16 cellular contexts compared by ENCODE assay signal in the genomic region with DNA sequence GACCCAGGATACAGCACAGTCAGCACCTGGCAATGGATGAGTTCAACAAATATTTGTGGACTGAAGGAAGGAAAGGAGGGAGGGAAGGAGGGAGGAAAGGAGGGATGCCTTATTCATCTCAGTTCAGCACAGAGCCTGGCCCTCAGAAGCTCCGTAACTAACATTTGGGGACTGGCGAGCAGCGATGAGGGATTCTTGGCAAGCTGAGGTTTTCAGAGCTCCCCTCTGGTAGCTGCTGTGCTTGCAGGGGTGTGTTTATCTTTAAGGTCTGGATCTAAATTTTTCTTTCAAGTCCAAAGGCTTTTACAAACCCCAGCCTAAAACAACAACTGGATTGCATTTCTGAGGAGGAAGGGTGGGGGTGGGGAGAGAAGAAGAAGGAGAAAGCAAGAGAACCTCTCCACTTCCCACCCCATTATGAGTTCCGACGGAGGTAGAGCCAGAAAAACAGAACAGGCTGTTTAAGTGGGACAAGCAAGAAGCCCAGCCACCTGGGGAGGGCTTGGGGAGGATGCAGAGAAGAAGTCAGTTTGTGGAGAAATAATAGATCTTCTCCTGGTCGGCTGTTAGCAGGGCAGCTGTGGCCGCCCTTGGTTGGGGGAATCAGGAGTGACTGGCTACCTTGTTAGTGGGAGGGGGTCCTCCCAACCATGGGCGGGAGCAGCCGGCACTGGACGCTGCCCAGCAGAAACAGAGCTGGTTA.
DNase-seq lines count a peak whose midpoint lies in the region; ATAC-seq and TF ChIP-seq lines count a peak whose summit lies in the region.
"Had no signal": no experiment of that assay in that cellular context is flagged by ENCODE, and none has a peak within 500 bp of the region (broad histone marks: within the 10 kb centered on the region; RNA-seq: fewer than 3 reads in every experiment).

No MANE protein-coding gene starts in this region.

- TF ChIP-seq POLR2A in stomach (IDR thresholded peaks at IDR 0.05) = no peak

- H3K27ac ChIP-seq in HUES64 (ENCODE audit: low read depth, low read length) = peak overlapping the region; percentile 46; the same call in 1 of the 2 replicates
- peak overlapping the region; percentile 11 to 77 (median 52) for H3K27ac ChIP-seq in stomach
- H3K27ac ChIP-seq: gastrocnemius medialis, upper lobe of left lung had no signal

- H3K36me3 ChIP-seq in HUES64 (ENCODE audit: insufficient read depth, low read length) (no peaks in the 10 kb centered on the region), mucosa of descending colon (ENCODE audit: low read depth) (no peaks in the 10 kb centered on the region), stomach (no peaks in the 10 kb centered on the region)
- H3K36me3 ChIP-seq: gastrocnemius medialis, upper lobe of left lung had no signal

- POLR2A ChIA-PET in naive thymus-derived CD8-positive, alpha-beta T cell (lab: Charles Lee) = no interaction called here

- H3K4me3 Mint-ChIP-seq in endothelial cell (ENCODE audit: unreplicated experiment) = peak overlapping the region; percentile 1
- no peak overlapping the region for H3K4me3 Mint-ChIP-seq in naive thymus-derived CD8-positive, alpha-beta T cell
- H3K4me3 Mint-ChIP-seq: activated naive CD4-positive, alpha-beta T cell treated with anti-CD3 and anti-CD28 coated beads, Interleukin-2, amount 10 ng/mL, durations not matched to agents 7 days and 5 days; T-helper 17 cell had no signal

- H3K36me3 Mint-ChIP-seq in endothelial cell (ENCODE audit: low read depth, unreplicated experiment) = peaks cover 45% of the 10 kb centered on the region
- no peaks in the 10 kb centered on the region for H3K36me3 Mint-ChIP-seq in naive thymus-derived CD8-positive, alpha-beta T cell
- H3K36me3 Mint-ChIP-seq: activated naive CD4-positive, alpha-beta T cell treated with anti-CD3 and anti-CD28 coated beads, Interleukin-2, amount 10 ng/mL, durations not matched to agents 7 days and 5 days had no signal

- H3K9me3 ChIP-seq in HUES64 (ENCODE audit: insufficient read depth, low read depth, low read length) = no peaks in the 10 kb centered on the region
- no peaks in the 10 kb centered on the region for H3K9me3 ChIP-seq in mucosa of descending colon
- H3K9me3 ChIP-seq in stomach = no peaks in the 10 kb centered on the region
- H3K9me3 ChIP-seq: gastrocnemius medialis, upper lobe of left lung had no signal

- TF ChIP-seq CTCF in endothelial cell (IDR thresholded peaks at IDR 0.05; ENCODE audit: unreplicated experiment) (no peak), mucosa of descending colon (IDR thresholded peaks at IDR 0.05) (no peak), stomach (IDR thresholded peaks at IDR 0.05) (no peak)

- peak overlapping the region; percentile 57 for H3K27ac Mint-ChIP-seq in endothelial cell (ENCODE audit: unreplicated experiment)
- H3K27ac Mint-ChIP-seq in naive thymus-derived CD8-positive, alpha-beta T cell = peak overlapping the region in 1 of 10 donors; percentile 69
- H3K27ac Mint-ChIP-seq: activated naive CD4-positive, alpha-beta T cell treated with anti-CD3 and anti-CD28 coated beads, Interleukin-2, amount 10 ng/mL, durations not matched to agents 7 days and 5 days; T-helper 17 cell had no signal

- peaks cover 85% of the 10 kb centered on the region for H3K4me1 Mint-ChIP-seq in endothelial cell (ENCODE audit: unreplicated experiment)
- H3K4me1 Mint-ChIP-seq in naive thymus-derived CD8-positive, alpha-beta T cell = peaks cover 0 to 4% (median 0%) of the 10 kb centered on the region in 4 donors
- H3K4me1 Mint-ChIP-seq: activated naive CD4-positive, alpha-beta T cell treated with anti-CD3 and anti-CD28 coated beads, Interleukin-2, amount 10 ng/mL, durations not matched to agents 7 days and 5 days had no signal

- no peak for DNase-seq in endothelial cell (ENCODE audit: low spot score)
- no peak for DNase-seq in mucosa of descending colon
- DNase-seq in stomach = no peak
- DNase-seq in UCSD-AML1 (lab: John Stamatoyannopoulos, UW; ENCODE audit: unreplicated experiment) = no peak
- no peak for DNase-seq in NCI-H510A (lab: John Stamatoyannopoulos, UW)
- DNase-seq in naive thymus-derived CD8-positive, alpha-beta T cell = no peak
- no peak for DNase-seq in superior temporal gyrus (ENCODE audit: extremely low spot score)
- DNase-seq: activated CD4-positive, alpha-beta T cell treated with anti-CD3 and anti-CD28 coated beads for 1 hour; activated CD8-positive, alpha-beta memory T cell treated with anti-CD3 and anti-CD28 coated beads, Interleukin-2, amount 50 U/mL, for 48 hours; activated naive CD4-positive, alpha-beta T cell treated with anti-CD3 and anti-CD28 coated beads, Interleukin-2, amount 10 ng/mL, durations not matched to agents 7 days and 5 days; gastrocnemius medialis; NCI-H2107; stimulated activated CD8-positive, alpha-beta memory T cell treated with anti-CD3 and anti-CD28 coated beads, Interleukin-4, amount 100 ng/mL, for 48 hours; T-helper 17 cell; upper lobe of left lung had no signal

- peaks cover 26% of the 10 kb centered on the region for H3K4me1 ChIP-seq in HUES64 (ENCODE audit: insufficient read depth, low read length)
- H3K4me1 ChIP-seq in mucosa of descending colon (ENCODE audit: low read depth) = no peaks in the 10 kb centered on the region
- peaks cover 0 to 17% (median 8%) of the 10 kb centered on the region in 4 donors for H3K4me1 ChIP-seq in stomach
- H3K4me1 ChIP-seq: gastrocnemius medialis, upper lobe of left lung had no signal

- H3K9ac ChIP-seq in HUES64 (ENCODE audit: low read depth, low read length) = no peak overlapping the region

- no peak for TF ChIP-seq EP300 in stomach (IDR thresholded peaks at IDR 0.05)

- 61% methylated on average over 10 of the region's 10 CpGs for WGBS in HUES64
- WGBS in stomach, 5 donors = 32 to 44% (median 36%) methylated on average over 10 of the region's 10 CpGs

- peak; percentile 25 for ATAC-seq in mucosa of descending colon
- ATAC-seq in naive thymus-derived CD8-positive, alpha-beta T cell = no peak
- ATAC-seq: gastrocnemius medialis, T-helper 17 cell had no signal

- no peaks in the 10 kb centered on the region for H3K27me3 ChIP-seq in HUES64 (ENCODE audit: insufficient read depth, low read length)
- H3K27me3 ChIP-seq in stomach = peaks cover 0 to 33% (median 10%) of the 10 kb centered on the region in 3 donors
- H3K27me3 ChIP-seq: upper lobe of left lung had no signal

- peaks cover 17% of the 10 kb centered on the region for H3K27me3 Mint-ChIP-seq in endothelial cell (ENCODE audit: unreplicated experiment)
- H3K27me3 Mint-ChIP-seq in naive thymus-derived CD8-positive, alpha-beta T cell = peaks cover 0 to 5% (median 0%) of the 10 kb centered on the region in 5 donors
- H3K27me3 Mint-ChIP-seq: activated naive CD4-positive, alpha-beta T cell treated with anti-CD3 and anti-CD28 coated beads, Interleukin-2, amount 10 ng/mL, durations not matched to agents 7 days and 5 days; T-helper 17 cell had no signal

- H3K4me3 ChIP-seq in HUES64 (ENCODE audit: low read length) (no peak overlapping the region), mucosa of descending colon (no peak overlapping the region), stomach (no peak overlapping the region)
- H3K4me3 ChIP-seq: gastrocnemius medialis, upper lobe of left lung had no signal

- H3K9me3 Mint-ChIP-seq in endothelial cell (ENCODE audit: unreplicated experiment) = no peaks in the 10 kb centered on the region
- H3K9me3 Mint-ChIP-seq in naive thymus-derived CD8-positive, alpha-beta T cell = no peaks in the 10 kb centered on the region
- H3K9me3 Mint-ChIP-seq: activated naive CD4-positive, alpha-beta T cell treated with anti-CD3 and anti-CD28 coated beads, Interleukin-2, amount 10 ng/mL, durations not matched to agents 7 days and 5 days had no signal

- intact Hi-C loops in mucosa of descending colon (cut with DNase I, micrococcal nuclease) = no loop called here
- intact Hi-C loops in stomach (cut with DNase I; ENCODE audit: low total_unique reads) = no loop called here
